In genomic region chr14:26319139-26319864, GRCh38 we compare ENCODE assay signal across 1 cellular context.
TF ChIP-seq lines count a peak whose summit lies in the region.

No MANE protein-coding gene starts in this region.

TF ChIP-seq in HepG2, 621 proteins besides CTCF, POLR2A, EP300 and RAD21 (continued from another document):
- TF ChIP-seq SALL2 (CRISPR knock-in tag; IDR thresholded peaks at IDR 0.05) (no peak), HNF1B (CRISPR knock-in tag; IDR thresholded peaks at IDR 0.05) (no peak), TBL1XR1 (IDR thresholded peaks at IDR 0.05; ENCODE audit: borderline replicate concordance, low read length, partially characterized antibody) (no peak), ZNF616 (CRISPR knock-in tag; IDR thresholded peaks at IDR 0.05; ENCODE audit: low read depth) (no peak), ARID5B (CRISPR knock-in tag; IDR thresholded peaks at IDR 0.05) (no peak), ONECUT2 (CRISPR knock-in tag; IDR thresholded peaks at IDR 0.05) (no peak), IKZF5 (CRISPR knock-in tag; IDR thresholded peaks at IDR 0.05) (no peak), CREB1 (IDR thresholded peaks at IDR 0.05) (peak; percentile 96), CREB1 (CRISPR knock-in tag; IDR thresholded peaks at IDR 0.05) (no peak), ATF7 (IDR thresholded peaks at IDR 0.05) (peak; percentile 100), ATF7 (CRISPR knock-in tag; IDR thresholded peaks at IDR 0.05) (no peak)
